ENCODE assay signal across 1 cellular context in the genomic region with DNA sequence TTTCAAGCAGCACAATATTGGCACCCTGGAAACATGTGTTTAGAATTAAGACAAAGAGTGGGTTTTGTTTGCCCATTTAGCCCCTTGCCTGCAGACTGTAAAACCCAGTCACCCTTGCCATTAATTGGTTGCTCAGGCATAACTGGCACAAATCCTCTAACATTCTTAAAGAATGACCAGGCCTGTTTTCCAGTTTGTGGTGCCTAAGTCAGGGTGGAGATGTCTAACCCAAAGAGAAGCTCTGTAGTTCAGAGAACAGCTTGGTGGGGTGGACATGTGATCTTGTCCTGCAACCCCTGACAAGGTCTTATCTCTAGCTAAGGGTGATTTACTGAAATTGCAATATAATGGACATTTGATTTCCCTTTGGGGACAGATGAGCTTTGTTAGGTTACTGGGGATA.
TF ChIP-seq lines count a peak whose summit lies in the region.

No MANE protein-coding gene starts in this region.

TF ChIP-seq in SK-N-SH treated with all-trans-retinoic acid at 6 μM for 48 hours, 23 proteins besides CTCF, POLR2A, EP300 and RAD21 (continued from another document):
- TF ChIP-seq OSR1 (CRISPR knock-in tag; IDR thresholded peaks at IDR 0.05): no peak
- no peak for TF ChIP-seq ESRRG (CRISPR knock-in tag; IDR thresholded peaks at IDR 0.05)
- no peak for TF ChIP-seq ZFP3 (CRISPR knock-in tag; IDR thresholded peaks at IDR 0.05)
